In genomic region chr2:232026941-232027340, GRCh38 we compare ENCODE assay signal across 13 cellular contexts.
A peak's percentile ranks its signal among the peaks of the same experiment; 100 is the strongest.
DNase-seq lines count a peak whose midpoint lies in the region; ATAC-seq and TF ChIP-seq lines count a peak whose summit lies in the region.
"Had no signal": no experiment of that assay in that cellular context is flagged by ENCODE, and none has a peak within 500 bp of the region (broad histone marks: within the 10 kb centered on the region; RNA-seq: fewer than 3 reads in every experiment).

No MANE protein-coding gene starts in this region.

- H3K4me1 Mint-ChIP-seq in T-helper 17 cell, result peaks cover 23% of the 10 kb centered on the region
- peaks cover 11% of the 10 kb centered on the region for H3K4me1 Mint-ChIP-seq in endodermal cell

- H3K27me3 Mint-ChIP-seq in T-helper 17 cell, result no peaks in the 10 kb centered on the region
- H3K27me3 Mint-ChIP-seq in endodermal cell (ENCODE audit: insufficient read depth), result no peaks in the 10 kb centered on the region
- H3K27me3 Mint-ChIP-seq: dendritic cell treated with granulocyte-macrophage colony-stimulating factor and Interleukin-4, amounts not matched to agents 40 ng/mL and 50 ng/mL, for 4 days had no signal

- H3K36me3 Mint-ChIP-seq in T-helper 17 cell (ENCODE audit: low read depth) (peaks cover 16% of the 10 kb centered on the region), endodermal cell (ENCODE audit: low read depth) (peaks cover 16% of the 10 kb centered on the region)

- H3K4me1 ChIP-seq in endodermal cell (ENCODE audit: control insufficient read depth, insufficient read depth, low read length), result no peaks in the 10 kb centered on the region

- no peaks in the 10 kb centered on the region for H3K9me3 ChIP-seq in T-helper 17 cell (ENCODE audit: control insufficient read depth, low read length, poor library complexity, severe bottlenecking)
- no peaks in the 10 kb centered on the region for H3K9me3 ChIP-seq in endodermal cell (ENCODE audit: control insufficient read depth, low read length)
- H3K9me3 ChIP-seq: vagina had no signal

- H3K4me3 Mint-ChIP-seq in T-helper 17 cell (no peak overlapping the region), endodermal cell (no peak overlapping the region)
- H3K4me3 Mint-ChIP-seq: dendritic cell treated with granulocyte-macrophage colony-stimulating factor and Interleukin-4, amounts not matched to agents 40 ng/mL and 50 ng/mL, for 4 days had no signal

- no peak for DNase-seq in T-helper 17 cell
- DNase-seq in DMS79 (lab: John Stamatoyannopoulos, UW), result no peak
- no peak for DNase-seq in left ventricle myocardium superior
- no peak for DNase-seq in cortex of kidney (lab: John Stamatoyannopoulos, UW)
- DNase-seq in endodermal cell, result no peak
- DNase-seq: activated CD8-positive, alpha-beta memory T cell treated with anti-CD3 and anti-CD28 coated beads for 24 hours; NCI-H1417; stimulated activated CD4-positive, alpha-beta T cell treated with anti-CD3 and anti-CD28 coated beads, Interleukin-4, amount 100 ng/mL, for 4 hours had no signal

- no peak for TF ChIP-seq CTCF in endodermal cell (conservative IDR thresholded peaks at IDR 0.05)

- no peak overlapping the region for H3K27ac ChIP-seq in endodermal cell (ENCODE audit: low read depth, low read length)
- H3K27ac ChIP-seq: vagina had no signal

- peaks cover 27% of the 10 kb centered on the region for H3K36me3 ChIP-seq in endodermal cell (ENCODE audit: control insufficient read depth, insufficient read depth, low read length)

- H3K9ac ChIP-seq in endodermal cell (ENCODE audit: extremely low read depth, low read length, poor library complexity, severe bottlenecking), result no peak overlapping the region

- H3K27ac Mint-ChIP-seq in T-helper 17 cell (peak overlapping the region; percentile 3), endodermal cell (no peak overlapping the region)
- H3K27ac Mint-ChIP-seq: dendritic cell treated with granulocyte-macrophage colony-stimulating factor and Interleukin-4, amounts not matched to agents 40 ng/mL and 50 ng/mL, for 4 days had no signal

- intact Hi-C loops in left ventricle myocardium superior (cut with micrococcal nuclease), result no loop called here

- 100% methylated on average over 2 of the region's 2 CpGs for WGBS in endodermal cell (ENCODE audit: insufficient coverage in 1 of 2, insufficient read length in 1 of 2), 2 experiments

- H3K9me3 Mint-ChIP-seq in endodermal cell, result no peaks in the 10 kb centered on the region
- H3K9me3 Mint-ChIP-seq: dendritic cell treated with granulocyte-macrophage colony-stimulating factor and Interleukin-4, amounts not matched to agents 40 ng/mL and 50 ng/mL, for 4 days had no signal

- no peak overlapping the region for H3K4me3 ChIP-seq in endodermal cell (ENCODE audit: low read length)
- H3K4me3 ChIP-seq: vagina had no signal

- no peaks in the 10 kb centered on the region for H3K27me3 ChIP-seq in endodermal cell (ENCODE audit: control insufficient read depth, insufficient read depth, low read length, poor library complexity, severe bottlenecking)
- H3K27me3 ChIP-seq: vagina had no signal

- ATAC-seq in GM18517 (IDR thresholded peaks at IDR 0.05; ENCODE audit: unreplicated experiment) (peak; percentile 99), GM19455 (IDR thresholded peaks at IDR 0.05; ENCODE audit: unreplicated experiment) (peak; percentile 97), HG02981 (IDR thresholded peaks at IDR 0.05; ENCODE audit: unreplicated experiment) (peak; percentile 99), T-helper 17 cell (no peak), left ventricle myocardium superior (no peak)

Comparison
In these comparisons a context has a peak if more than half of its experiments do, and no peak if none do; other contexts are left out.
1. ATAC-seq: peak in GM18517 (single experiment), GM19455 (single experiment) and HG02981 (single experiment); none in T-helper 17 cell (single experiment) and left ventricle myocardium superior (single experiment).